36 cellular contexts compared by ENCODE assay signal in genomic region chr10:61139230-61139928, GRCh38.
DNase-seq lines count a peak whose midpoint lies in the region; ATAC-seq and TF ChIP-seq lines count a peak whose summit lies in the region.
"Had no signal": no experiment of that assay in that cellular context is flagged by ENCODE, and none has a peak within 500 bp of the region (broad histone marks: within the 10 kb centered on the region; RNA-seq: fewer than 3 reads in every experiment).

No MANE protein-coding gene starts in this region.

- no peaks in the 10 kb centered on the region for H3K27me3 Mint-ChIP-seq in chondrocyte (ENCODE audit: low read depth)

- no peak overlapping the region for H3K4me3 Mint-ChIP-seq in chondrocyte (ENCODE audit: unreplicated experiment)
- H3K4me3 Mint-ChIP-seq: naive thymus-derived CD4-positive, alpha-beta T cell had no signal

- no peak overlapping the region; the same call in 1 of the 2 replicates for H3K56ac ChIP-seq in IMR-90 (ENCODE audit: extremely low read depth, insufficient read depth, low read length)

- H4K20me1 ChIP-seq in IMR-90 (ENCODE audit: insufficient read depth, low read length): no peaks in the 10 kb centered on the region

- peak overlapping the region; percentile 59 for H3K4ac ChIP-seq in IMR-90 (ENCODE audit: low read depth, low read length)

- TF ChIP-seq CTCF in IMR-90 (conservative IDR thresholded peaks at IDR 0.05; ENCODE audit: low read depth, low read length) (no peak), chondrocyte (IDR thresholded peaks at IDR 0.05) (no peak), GM10266 (IDR thresholded peaks at IDR 0.05; ENCODE audit: control insufficient read depth, insufficient read depth, low read depth, missing control alignments) (no peak)

- no peak overlapping the region for H3K4me2 ChIP-seq in IMR-90 (ENCODE audit: low read depth, low read length)

- no peak overlapping the region for H3K4me3 ChIP-seq in IMR-90 (ENCODE audit: insufficient read depth, low read depth, low read length)
- H3K4me3 ChIP-seq: cardiac muscle cell, coronary artery, gastroesophageal sphincter, Peyer's patch, right lobe of liver, testis had no signal

- H3K4me1 ChIP-seq in IMR-90 (ENCODE audit: control insufficient read depth, insufficient read depth, low read length): peaks cover 15% of the 10 kb centered on the region
- H3K4me1 ChIP-seq: Caco-2, parathyroid adenoma, Peyer's patch, right lobe of liver, testis had no signal

- peak overlapping the region; percentile 66 for H2BK20ac ChIP-seq in IMR-90 (ENCODE audit: low read depth, low read length)

- no peaks in the 10 kb centered on the region for H3K79me1 ChIP-seq in IMR-90 (ENCODE audit: low read depth in 1 of 2, low read length in 2 of 2)

- H3K4me1 Mint-ChIP-seq in chondrocyte (ENCODE audit: low read depth): peaks cover 34% of the 10 kb centered on the region

- CTCF ChIA-PET in IMR-90 (lab: Yijun Ruan, JAX): no interaction called here

- peaks cover 11% of the 10 kb centered on the region for H3K9me1 ChIP-seq in IMR-90 (ENCODE audit: insufficient read depth, low read length)

- peak overlapping the region; percentile 47; the same call in 1 of the 2 replicates for H4K91ac ChIP-seq in IMR-90 (ENCODE audit: insufficient read depth, low read depth, low read length)

- H2AFZ ChIP-seq in IMR-90 (replicated peaks; ENCODE audit: low read length, poor library complexity): peak overlapping the region; percentile 75
- H2AFZ ChIP-seq: parathyroid adenoma had no signal

- peaks cover 2% of the 10 kb centered on the region for H3K36me3 Mint-ChIP-seq in chondrocyte (ENCODE audit: low read depth)
- H3K36me3 Mint-ChIP-seq: activated naive CD4-positive, alpha-beta T cell treated with anti-CD3 and anti-CD28 coated beads, Interleukin-2, amount 50 U/mL, for 72 hours; naive thymus-derived CD4-positive, alpha-beta T cell had no signal

- H3K18ac ChIP-seq in IMR-90 (ENCODE audit: low read depth, low read length): peak overlapping the region; percentile 33; the same call in 1 of the 2 replicates

- peak overlapping the region; percentile 23; the same call in 1 of the 2 replicates for H2AK5ac ChIP-seq in IMR-90 (ENCODE audit: low read depth, low read length)

- in situ Hi-C loops in IMR-90 (cut with MboI; ENCODE audit: low sequenced_read_pairs): no loop called here

- TF ChIP-seq POLR2A in IMR-90 (IDR thresholded peaks at IDR 0.05; ENCODE audit: low read depth, low read length): no peak

- peak overlapping the region; percentile 72 for H3K27ac Mint-ChIP-seq in chondrocyte (ENCODE audit: unreplicated experiment)
- H3K27ac Mint-ChIP-seq: activated naive CD4-positive, alpha-beta T cell treated with anti-CD3 and anti-CD28 coated beads, Interleukin-2, amount 50 U/mL, for 72 hours; activated T-helper 2 cell treated with anti-CD3 and anti-CD28 coated beads, Interferon-gamma antibody, Interleukin-2, Interleukin-4, amounts not matched to agents 10 μg/mL and 5 μg/mL and 100 μg/mL, durations not matched to agents 14 hours and 24 hours and 36 hours had no signal

- no peaks in the 10 kb centered on the region for H3K9me3 ChIP-seq in IMR-90 (ENCODE audit: control insufficient read depth, insufficient read depth, low read length)
- H3K9me3 ChIP-seq: Caco-2, gastroesophageal sphincter, Peyer's patch, right lobe of liver, testis had no signal

- peaks cover 7% of the 10 kb centered on the region for H3K9me3 Mint-ChIP-seq in chondrocyte (ENCODE audit: low read depth)
- H3K9me3 Mint-ChIP-seq: activated naive CD4-positive, alpha-beta T cell treated with anti-CD3 and anti-CD28 coated beads, Interleukin-2, amount 50 U/mL, for 72 hours; activated T-helper 2 cell treated with anti-CD3 and anti-CD28 coated beads, Interferon-gamma antibody, Interleukin-2, Interleukin-4, amounts not matched to agents 10 μg/mL and 5 μg/mL and 100 μg/mL, durations not matched to agents 14 hours and 24 hours and 36 hours had no signal

- H3K23ac ChIP-seq in IMR-90 (ENCODE audit: low read depth, low read length): no peak overlapping the region

- H3K27me3 ChIP-seq in IMR-90 (ENCODE audit: control insufficient read depth, insufficient read depth, low read length): no peaks in the 10 kb centered on the region
- H3K27me3 ChIP-seq: cardiac muscle cell, gastroesophageal sphincter, Peyer's patch, right lobe of liver, testis had no signal

- dilution Hi-C loops in IMR-90 (cut with HindIII; ENCODE audit: low sequenced_read_pairs, unreplicated experiment): no loop called here

- no peak overlapping the region for H2BK5ac ChIP-seq in IMR-90 (ENCODE audit: low read depth, low read length, poor library complexity, severe bottlenecking)

- peak overlapping the region; percentile 34; the same call in 1 of the 3 replicates for H2BK15ac ChIP-seq in IMR-90 (ENCODE audit: low read depth, low read length)

- H4K5ac ChIP-seq in IMR-90 (ENCODE audit: low read depth, low read length): no peak overlapping the region; the same call in 1 of the 2 replicates

- H2BK120ac ChIP-seq in IMR-90 (ENCODE audit: low read depth, low read length): peak overlapping the region; percentile 57

- 96% methylated on average over 5 of the region's 7 CpGs; no CpG with 5 or more reads in 1 of the 2 experiments for WGBS in IMR-90 (ENCODE audit: extremely low coverage in 2 of 2, insufficient read length in 1 of 2), 2 experiments

- peak overlapping the region; percentile 83 for H3K14ac ChIP-seq in IMR-90 (replicated peaks; ENCODE audit: low read depth, low read length)

- intact Hi-C loops in IMR-90 (cut with micrococcal nuclease): loop anchor here (5.0 kb wide), 1 partner anchor 177 kb away; no protein-coding TSS in a partner anchor

- no peak overlapping the region for H3K9ac ChIP-seq in IMR-90 (ENCODE audit: low read depth, low read length)
- H3K9ac ChIP-seq: parathyroid adenoma had no signal

- H3K27ac ChIP-seq in IMR-90 (ENCODE audit: insufficient read depth, low read length): no peak overlapping the region
- H3K27ac ChIP-seq: C4-2B, cardiac muscle cell, coronary artery, gastroesophageal sphincter, parathyroid adenoma, Peyer's patch, right lobe of liver, testis had no signal

- TF ChIP-seq RAD21 in IMR-90 (IDR thresholded peaks at IDR 0.05; ENCODE audit: low read length): no peak

- POLR2A ChIA-PET in IMR-90 (lab: Charles Lee; ENCODE audit: unreplicated experiment): no interaction called here

- no peak for DNase-seq in IMR-90
- DNase-seq in chondrocyte (ENCODE audit: low spot score): no peak
- DNase-seq in medulla oblongata (ENCODE audit: extremely low spot score): peak; percentile 10
- peak; percentile 49 for DNase-seq in pons (ENCODE audit: low spot score)
- no peak for DNase-seq in GM10266 (ENCODE audit: extremely low spot score)
- DNase-seq in T1000 (lab: John Stamatoyannopoulos, UW): no peak
- DNase-seq in effector CD4-positive, alpha-beta T cell: no peak
- no peak for DNase-seq in NAMALWA (ENCODE audit: low spot score)
- DNase-seq: activated CD4-positive, alpha-beta T cell treated with anti-CD3 and anti-CD28 coated beads, Interleukin-2, amount 50 U/mL, for 48 hours; activated CD4-positive, CD25-positive, alpha-beta regulatory T cell; activated CD8-positive, alpha-beta memory T cell treated with anti-CD3 and anti-CD28 coated beads, Interleukin-2, amount 50 U/mL, for 4 hours; Caco-2; GDM1; hypothalamus; Karpas-422; midbrain; MV-4-11; naive thymus-derived CD4-positive, alpha-beta T cell; NCI-H146; NCI-H510A treated with DMSO at 0.1 percent for 48 hours; Peyer's patch; right lobe of liver; SHP77 treated with DMSO at 0.1 percent for 48 hours; stimulated activated CD4-positive, alpha-beta T cell treated with anti-CD3 and anti-CD28 coated beads, Interleukin-12 subunit alpha, Interleukin-12 subunit beta, amount 100 ng/mL, for 4 hours; stimulated activated naive CD4-positive, alpha-beta T cell treated with Interleukin-2 at 50 U/mL for 16 hours; SW 1271; testis had no signal

- ATAC-seq in IMR-90 (ENCODE audit: low read depth): no peak
- ATAC-seq: activated naive CD4-positive, alpha-beta T cell treated with anti-CD3 and anti-CD28 coated beads, Interleukin-2, amount 50 U/mL, for 72 hours; gastroesophageal sphincter; HCT116; left lobe of liver; naive thymus-derived CD4-positive, alpha-beta T cell had no signal

- BruUV-seq in IMR-90 (replicated peaks; lab: Mats Ljungman, UMichigan): no TSS peak

- peak overlapping the region; percentile 46 for H2AK9ac ChIP-seq in IMR-90 (replicated peaks; ENCODE audit: low read depth, low read length, poor library complexity)

- H4K8ac ChIP-seq in IMR-90 (ENCODE audit: low read depth in 2 of 2, low read length in 2 of 2): no peak overlapping the region; a peak in 1 of 4 replicates

- no peaks in the 10 kb centered on the region for H3K36me3 ChIP-seq in IMR-90 (ENCODE audit: control insufficient read depth, insufficient read depth, low read length)
- H3K36me3 ChIP-seq: cardiac muscle cell, gastroesophageal sphincter, Peyer's patch, right lobe of liver had no signal

TF ChIP-seq in IMR-90, 13 proteins besides CTCF, POLR2A, EP300 and RAD21:
- no peak for TF ChIP-seq SMC3 (IDR thresholded peaks at IDR 0.05; ENCODE audit: low read depth, low read length)
- TF ChIP-seq BHLHE40 (IDR thresholded peaks at IDR 0.05; ENCODE audit: low read depth, low read length): no peak

Comparison
In these comparisons a context has a peak if more than half of its experiments do, and no peak if none do; other contexts are left out.
1. DNase-seq: peak in medulla oblongata (single experiment) and pons (single experiment); none in IMR-90 (single experiment), chondrocyte (single experiment), GM10266 (single experiment), T1000 (single experiment), effector CD4-positive, alpha-beta T cell (single experiment) and NAMALWA (single experiment).